8 cellular contexts compared by ENCODE assay signal in the genomic region with DNA sequence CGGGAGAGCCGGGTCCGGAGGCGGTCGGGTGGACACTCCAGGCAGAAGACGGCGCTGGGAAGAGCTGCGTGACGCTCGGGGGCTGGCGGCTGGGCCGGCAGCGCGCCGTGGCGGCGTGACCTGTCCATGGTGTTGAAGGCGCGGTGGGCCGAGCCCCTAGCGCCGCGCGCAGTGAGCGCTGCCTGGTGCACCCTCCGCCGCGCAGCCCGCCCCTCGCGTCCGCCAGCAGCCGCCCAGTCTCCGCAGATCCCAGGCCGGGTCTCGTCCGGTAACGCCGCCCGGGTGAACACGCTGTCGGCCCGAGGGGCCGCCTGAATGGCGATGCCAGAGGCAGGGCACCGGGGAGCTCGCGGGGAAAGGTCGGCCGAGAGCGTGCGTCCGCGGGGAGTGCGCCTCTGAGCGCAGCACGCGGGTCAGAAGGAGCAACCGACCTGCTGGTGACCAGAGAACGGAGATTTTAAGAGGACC. TPM values are rescaled to one million over a fixed set of nuclear protein-coding genes. Genes with fewer than 3 reads are reported as not detected.
A peak's percentile ranks its signal among the peaks of the same experiment; 100 is the strongest.
DNase-seq lines count a peak whose midpoint lies in the region; ATAC-seq, FAIRE-seq and TF ChIP-seq lines count a peak whose summit lies in the region.

No MANE protein-coding gene starts in this region.

- no peak overlapping the region for H2BK20ac ChIP-seq in H1 (ENCODE audit: low read length)

- H2AK5ac ChIP-seq in H1 (ENCODE audit: low read depth, low read length): no peak overlapping the region
- H2AK5ac ChIP-seq in mesenchymal stem cell (ENCODE audit: low read length, severe bottlenecking): no peak overlapping the region

- H3K9ac ChIP-seq in H1 (replicated peaks in 1 of 4; ENCODE audit: extremely low read depth in 1 of 4, low read depth in 3 of 4, low read length in 3 of 4) (peak overlapping the region in 3 of 4 experiments; percentile 10 to 53 (median 16); a peak in 3 of 7 replicates), mesenchymal stem cell (ENCODE audit: low read length) (no peak overlapping the region)

- TF ChIP-seq RAD21 in A549 (conservative IDR thresholded peaks at IDR 0.05 in 1 of 2, IDR thresholded peaks at IDR 0.05 in 1 of 2) (no peak), H1 (IDR thresholded peaks at IDR 0.05 in 1 of 2, conservative IDR thresholded peaks at IDR 0.05 in 1 of 2; ENCODE audit: low read depth in 2 of 2, low read length in 2 of 2) (peak in 1 of 2 experiments; percentile 9; a peak in 1 of 4 replicates)

- peak overlapping the region; percentile 41 for H4K8ac ChIP-seq in H1 (ENCODE audit: extremely low read depth, insufficient read depth, low read length)
- H4K8ac ChIP-seq in mesenchymal stem cell (ENCODE audit: low read length): no peak overlapping the region

- no peaks in the 10 kb centered on the region for H4K20me1 ChIP-seq in H1 (replicated peaks in 1 of 2; ENCODE audit: control insufficient read depth in 1 of 2, insufficient read depth in 2 of 2, low read length in 2 of 2)

- H3K79me2 ChIP-seq in H1 (ENCODE audit: control insufficient read depth in 1 of 2, insufficient read depth in 2 of 2, low read length in 2 of 2): peaks cover 0 to 36% of the 10 kb centered on the region in 2 experiments; a peak in 2 of 4 replicates

- H3K4me2 ChIP-seq in A549 (peak overlapping the region; percentile 99), H1 (ENCODE audit: insufficient read depth in 1 of 2, low read depth in 2 of 2, low read length in 2 of 2) (peak overlapping the region; percentile 92 to 99), mesenchymal stem cell (ENCODE audit: low read length, poor library complexity, severe bottlenecking) (peak overlapping the region; percentile 100)

- H3K27ac Mint-ChIP-seq in T-helper 17 cell: no peak overlapping the region

- DNase-seq in A549 (ENCODE audit: low read depth in 1 of 2, low spot score in 1 of 2): peak; percentile 20 to 51
- no peak for DNase-seq in T-helper 17 cell
- DNase-seq in H1 (ENCODE audit: low read depth in 1 of 2, low spot score in 2 of 2): no peak
- DNase-seq in mesenchymal stem cell: peak; percentile 50
- no peak for DNase-seq in tibial artery

- no peak overlapping the region for H3K56ac ChIP-seq in H1 (replicated peaks; ENCODE audit: insufficient read length, low read depth, low read length)

- H3K4ac ChIP-seq in H1 (replicated peaks; ENCODE audit: insufficient read length, low read depth, low read length) (no peak overlapping the region), mesenchymal stem cell (ENCODE audit: low read depth in 1 of 2, low read length in 2 of 2) (no peak overlapping the region)

- ATAC-seq in A549 (peak; percentile 80 to 83), GM18498 (IDR thresholded peaks at IDR 0.05; ENCODE audit: unreplicated experiment) (peak; percentile 36), T-helper 17 cell (peak; percentile 63), GM18505 (IDR thresholded peaks at IDR 0.05; ENCODE audit: unreplicated experiment) (no peak), HG02840 (IDR thresholded peaks at IDR 0.05; ENCODE audit: low FRiP score, unreplicated experiment) (no peak)

- no peak for TF ChIP-seq EP300 in A549 (IDR thresholded peaks at IDR 0.05)
- no peak for TF ChIP-seq EP300 in H1 (IDR thresholded peaks at IDR 0.05; ENCODE audit: borderline replicate concordance in 1 of 2, low read depth in 2 of 2, low read length in 2 of 2)

- H3K23me2 ChIP-seq in H1 (ENCODE audit: low read depth, low read length): peaks cover 25% of the 10 kb centered on the region

- H3K18ac ChIP-seq in H1 (ENCODE audit: extremely low read depth, low read length) (0 out of 2 replicates have a peak overlapping the region, but pooled peaks have one; percentile 35), mesenchymal stem cell (ENCODE audit: low read depth in 1 of 2, low read length in 2 of 2) (no peak overlapping the region)

- H3K14ac ChIP-seq in H1 (ENCODE audit: insufficient read length) (no peak overlapping the region), mesenchymal stem cell (ENCODE audit: low read length in 2 of 2) (no peak overlapping the region)

- H3K4me1 Mint-ChIP-seq in T-helper 17 cell: peaks cover 27% of the 10 kb centered on the region

- H2AFZ ChIP-seq in H1 (ENCODE audit: low read length) (no peak overlapping the region; the same call in 1 of the 2 replicates), mesenchymal stem cell (ENCODE audit: low read depth, low read length) (peak overlapping the region; percentile 68)

- no peak overlapping the region for H2BK15ac ChIP-seq in H1 (ENCODE audit: low read length)
- no peak overlapping the region for H2BK15ac ChIP-seq in mesenchymal stem cell (ENCODE audit: low read depth, poor library complexity, severe bottlenecking)

- 0% methylated on average over 4 of the region's 60 CpGs for WGBS in A549 (ENCODE audit: missing lambda C conversion rate)
- 2% methylated on average over 53 of the region's 60 CpGs; no CpG with 5 or more reads in 1 of the 2 experiments for WGBS in H1 (ENCODE audit: extremely low coverage in 1 of 2, insufficient coverage in 1 of 2, insufficient read length in 1 of 2, insufficient replicate concordance in 2 of 2, low coverage in 1 of 2, low lambda C conversion rate in 2 of 2, missing lambda C conversion rate in 1 of 2), 2 experiments
- WGBS in mesenchymal stem cell: under 1% methylated on average over 49 of the region's 60 CpGs

- H3K36me3 Mint-ChIP-seq in T-helper 17 cell (ENCODE audit: low read depth): peaks cover 4% of the 10 kb centered on the region

- TF ChIP-seq POLR2A in A549 (IDR thresholded peaks at IDR 0.05; ENCODE audit: low read length): no peak
- no peak; a peak in 1 of 3 replicates for TF ChIP-seq POLR2A in H1 (IDR thresholded peaks at IDR 0.05; ENCODE audit: control extremely low read depth in 1 of 2, low read depth in 2 of 2, low read length in 2 of 2)
- no peak for TF ChIP-seq POLR2A in GM18505 (IDR thresholded peaks at IDR 0.05; ENCODE audit: borderline replicate concordance, extremely low read depth, insufficient read depth, insufficient read length)

- POLR2A ChIA-PET in A549 (lab: Yijun Ruan, JAX): interaction anchor here (2.8 kb wide), 1 partner anchor 59 kb away, joined by 14 read pairs; the partner anchor contains the start of gene MRPS33
- POLR2A ChIA-PET in H1 (lab: Charles Lee; ENCODE audit: partially characterized antibody): interaction anchor here (0.6 to 4.0 kb wide), 6 partner anchors 9 to 649 kb away, joined by 3 to 19 read pairs (median 4); partner anchors contain the start of gene MRPS33

- H3K36me3 ChIP-seq in H1 (ENCODE audit: control insufficient read depth in 2 of 4, insufficient read depth in 4 of 4, low read length in 3 of 4) (no peaks in the 10 kb centered on the region), mesenchymal stem cell (ENCODE audit: control insufficient read depth in 1 of 2, insufficient read depth in 2 of 2, low read depth in 1 of 2, low read length in 2 of 2) (no peaks in the 10 kb centered on the region), tibial artery (no peaks in the 10 kb centered on the region)

- FAIRE-seq in A549 (lab: Jason Lieb, UNC) (no peak), H1 (lab: Jason Lieb, UNC) (no peak)

- intact Hi-C loops in tibial artery (cut with DNase I; ENCODE audit: low total_unique reads): no loop called here

- H3K27ac ChIP-seq in A549 (peak overlapping the region; percentile 1 to 75; a peak in 4 of 6 replicates), H1 (ENCODE audit: low read depth, low read length) (no peak overlapping the region), mesenchymal stem cell (ENCODE audit: low read length, poor library complexity, severe bottlenecking) (no peak overlapping the region), tibial artery (no peak overlapping the region)

- H3K4me3 ChIP-seq in A549 (peak overlapping the region; percentile 65), H1 (ENCODE audit: extremely low read depth in 1 of 4, insufficient read depth in 2 of 4, low read depth in 3 of 4, low read length in 4 of 4) (peak overlapping the region; percentile 62 to 86 (median 67)), mesenchymal stem cell (ENCODE audit: insufficient read depth in 1 of 2, low read depth in 1 of 2, low read length in 2 of 2) (peak overlapping the region; percentile 76 to 78), tibial artery (peak overlapping the region; percentile 43 to 58)

- TF ChIP-seq CTCF in A549 (IDR thresholded peaks at IDR 0.05) (no peak), H1 (IDR thresholded peaks at IDR 0.05; ENCODE audit: control extremely low read depth in 1 of 3, insufficient read depth in 1 of 3, low read depth in 1 of 3, low read length in 3 of 3) (no peak), tibial artery (IDR thresholded peaks at IDR 0.05) (no peak)

- no peaks in the 10 kb centered on the region for H3K79me1 ChIP-seq in H1 (ENCODE audit: low read depth, low read length)
- peaks cover 6% of the 10 kb centered on the region for H3K79me1 ChIP-seq in mesenchymal stem cell (replicated peaks; ENCODE audit: low read length, poor library complexity, severe bottlenecking)

- H2BK5ac ChIP-seq in H1 (ENCODE audit: low read depth, low read length) (no peak overlapping the region), mesenchymal stem cell (ENCODE audit: low read depth, low read length, poor library complexity, severe bottlenecking) (no peak overlapping the region)

- H3K9me3 ChIP-seq in A549 (no peaks in the 10 kb centered on the region), T-helper 17 cell (ENCODE audit: control insufficient read depth, low read length, poor library complexity, severe bottlenecking) (no peaks in the 10 kb centered on the region), H1 (ENCODE audit: insufficient read depth in 2 of 2, low read depth in 1 of 2, low read length in 1 of 2) (no peaks in the 10 kb centered on the region), mesenchymal stem cell (ENCODE audit: control insufficient read depth, low read length) (no peaks in the 10 kb centered on the region), tibial artery (no peaks in the 10 kb centered on the region)

- peak overlapping the region; percentile 91 for H3K4me3 Mint-ChIP-seq in T-helper 17 cell

- H4K5ac ChIP-seq in H1 (ENCODE audit: insufficient read length, low read depth, low read length): no peak overlapping the region

- H3K4me1 ChIP-seq in A549 (peaks cover 13% of the 10 kb centered on the region; the same call in 2 of the 3 replicates), H1 (replicated peaks in 1 of 4; ENCODE audit: control insufficient read depth in 3 of 4, insufficient read depth in 4 of 4, low read length in 3 of 4) (peaks cover 2 to 7% (median 4%) of the 10 kb centered on the region in 4 experiments; a peak in 5 of 7 replicates), mesenchymal stem cell (ENCODE audit: control insufficient read depth, insufficient read depth, low read depth, low read length) (peaks cover 31% of the 10 kb centered on the region), tibial artery (peaks cover 0 to 42% (median 39%) of the 10 kb centered on the region in 4 donors)

- H3K27me3 ChIP-seq in H1 (replicated peaks in 1 of 4; ENCODE audit: control insufficient read depth in 3 of 4, extremely low read depth in 1 of 4, insufficient read depth in 3 of 4, low read length in 3 of 4): peaks cover 0 to 19% (median 10%) of the 10 kb centered on the region in 4 experiments; a peak in 5 of 7 replicates
- peaks cover 17 to 74% of the 10 kb centered on the region in 2 experiments for H3K27me3 ChIP-seq in mesenchymal stem cell (ENCODE audit: control insufficient read depth in 1 of 2, insufficient read depth in 1 of 2, low read length in 2 of 2)
- H3K27me3 ChIP-seq in tibial artery: peaks cover 0 to 67% of the 10 kb centered on the region in 2 donors

- H2BK120ac ChIP-seq in H1 (replicated peaks; ENCODE audit: low read depth, low read length): no peak overlapping the region
- H2BK120ac ChIP-seq in mesenchymal stem cell (ENCODE audit: low read depth, low read length): no peak overlapping the region

- CTCF ChIA-PET in A549 (lab: Yijun Ruan, JAX) (interaction anchor here (0.6 to 1.7 kb wide), 4 partner anchors 12 to 632 kb away, joined by 3 to 7 read pairs (median 3); no protein-coding TSS in a partner anchor), H1 (lab: Charles Lee; ENCODE audit: partially characterized antibody) (interaction anchor here (0.7 to 2.3 kb wide), 5 partner anchors 46 to 462 kb away, joined by 3 to 24 read pairs (median 3); no protein-coding TSS in a partner anchor)

- peaks cover 25% of the 10 kb centered on the region for H3K27me3 Mint-ChIP-seq in T-helper 17 cell

- H4K91ac ChIP-seq in H1 (replicated peaks; ENCODE audit: insufficient read length, low read length): no peak overlapping the region
- H4K91ac ChIP-seq in mesenchymal stem cell (ENCODE audit: low read length): no peak overlapping the region

- H2BK12ac ChIP-seq in H1 (ENCODE audit: low read depth, low read length) (no peak overlapping the region; the same call in 1 of the 2 replicates), mesenchymal stem cell (ENCODE audit: low read length in 2 of 2) (no peak overlapping the region)

- H3K23ac ChIP-seq in H1 (ENCODE audit: insufficient read length): no peak overlapping the region
- H3K23ac ChIP-seq in mesenchymal stem cell (ENCODE audit: low read length in 2 of 2): peak overlapping the region in 1 of 2 experiments; percentile 59

RNA-seq across cellular contexts. Expression of gene TMEM178B, which starts 0.7 kb away (rescaled TPM):
- polyA plus RNA-seq in A549 (2011; rRNA removed) (0.93 and 1.1 TPM in 2 replicates), A549 (2017; fragmentation: RNase III; extraction: RNeasy Plus Mini Kit Qiagen cat#74134 plus additional on column Dnase treatment) (0.84 to 1.1 TPM (median 0.88 TPM) in 3 replicates), H1 (2011; rRNA removed) (4.4 and 5.3 TPM in 2 replicates)
- 0.21 and 0.28 TPM in 2 replicates for polyA plus RNA-seq in A549 (2012; cell fraction: cytosol; rRNA removed)
- 0.68 and 0.72 TPM in 2 replicates for polyA plus RNA-seq in A549 (2012; cell fraction: nucleus; rRNA removed)
- polyA minus RNA-seq in A549 (2011; rRNA and poly(A)+ RNA removed): 1.9 TPM in 2 replicates
- total RNA-seq in T-helper 17 cell: under 1 TPM; 0.90 to 0.96 TPM
- total RNA-seq in H1 (2021; fragmentation: NEBNext Ultra II Directional; extraction: Animal tissue kit (Norgen Biotek cat#: 25700)): 15.8 and 18.1 TPM in 2 replicates
- 4.7 TPM for polyA plus RNA-seq in H1 (2011; cell fraction: cytosol; rRNA removed)
- 16.0 TPM for polyA plus RNA-seq in H1 (2011; cell fraction: nucleus; rRNA removed)
- polyA plus RNA-seq in H1 (2012, experiment 1 of 2): 4.6 to 7.5 TPM (median 6.3 TPM) in 4 replicates
- polyA plus RNA-seq in H1 (2012, experiment 2 of 2): 0.68 TPM
- 6.8 TPM for polyA plus RNA-seq in H1 (2013, experiment 1 of 2)
- 7.1 TPM for polyA plus RNA-seq in H1 (2013, experiment 2 of 2)
- 16.3 and 19.1 TPM in 2 replicates for polyA minus RNA-seq in H1 (2011; rRNA and poly(A)+ RNA removed)
- 8.8 TPM for polyA minus RNA-seq in H1 (2011; cell fraction: cytosol; rRNA and poly(A)+ RNA removed)
- polyA minus RNA-seq in H1 (2011; cell fraction: nucleus; rRNA and poly(A)+ RNA removed): 43.7 TPM
- polyA plus RNA-seq in mesenchymal stem cell (2013, experiment 1 of 2): 0.06 TPM
- polyA plus RNA-seq in mesenchymal stem cell (2013, experiment 2 of 2): 0.08 TPM

RNA-seq across cellular contexts. Expression of gene MRPS33, which starts 58.5 kb away (rescaled TPM):
- polyA plus RNA-seq in A549 (2011; rRNA removed) (174 and 186 TPM in 2 replicates), A549 (2017; fragmentation: RNase III; extraction: RNeasy Plus Mini Kit Qiagen cat#74134 plus additional on column Dnase treatment) (120 to 132 TPM (median 125 TPM) in 3 replicates), H1 (2011; rRNA removed) (11.8 and 22.9 TPM in 2 replicates)
- 51.8 and 61.1 TPM in 2 replicates for polyA plus RNA-seq in A549 (2012; cell fraction: cytosol; rRNA removed)
- polyA plus RNA-seq in A549 (2012; cell fraction: nucleus; rRNA removed): 7.5 and 11.8 TPM in 2 replicates
- 17.2 and 25.7 TPM in 2 replicates for polyA minus RNA-seq in A549 (2011; rRNA and poly(A)+ RNA removed)
- 10 to 100 TPM; 23.7 to 30.6 TPM for total RNA-seq in T-helper 17 cell
- 62.6 and 66.4 TPM in 2 replicates for total RNA-seq in H1 (2021; fragmentation: NEBNext Ultra II Directional; extraction: Animal tissue kit (Norgen Biotek cat#: 25700))
- polyA plus RNA-seq in H1 (2011; cell fraction: cytosol; rRNA removed): 37.4 TPM
- polyA plus RNA-seq in H1 (2011; cell fraction: nucleus; rRNA removed): 22.2 TPM
- 73.9 to 130 TPM (median 91.0 TPM) in 4 replicates for polyA plus RNA-seq in H1 (2012, experiment 1 of 2)
- 27.8 TPM for polyA plus RNA-seq in H1 (2012, experiment 2 of 2)
- 99.0 TPM for polyA plus RNA-seq in H1 (2013, experiment 1 of 2)
- 102 TPM for polyA plus RNA-seq in H1 (2013, experiment 2 of 2)
- 20.6 and 28.8 TPM in 2 replicates for polyA minus RNA-seq in H1 (2011; rRNA and poly(A)+ RNA removed)
- polyA minus RNA-seq in H1 (2011; cell fraction: cytosol; rRNA and poly(A)+ RNA removed): 11.7 TPM
- 13.3 TPM for polyA minus RNA-seq in H1 (2011; cell fraction: nucleus; rRNA and poly(A)+ RNA removed)
- 83.2 TPM for polyA plus RNA-seq in mesenchymal stem cell (2013, experiment 1 of 2)
- 84.1 TPM for polyA plus RNA-seq in mesenchymal stem cell (2013, experiment 2 of 2)

Comparison
In these comparisons a context has a peak if more than half of its experiments do, and no peak if none do; other contexts are left out.
1. ATAC-seq: peak in A549 (2 of 2), GM18498 (single experiment) and T-helper 17 cell (single experiment); none in GM18505 (single experiment) and HG02840 (single experiment).
2. DNase-seq: peak in A549 (2 of 2) and mesenchymal stem cell (single experiment); none in T-helper 17 cell (0 of 3), H1 (0 of 2) and tibial artery (0 of 2).
3. H3K27ac ChIP-seq: peak in A549 (2 of 2); none in H1 (single experiment), mesenchymal stem cell (single experiment) and tibial artery (0 of 2).
4. Of the 18 proteins assayed by ChIP-seq in both H1 and A549: peak only in H1: E2F6 and PHF8; only in A549: none; in both: none; in neither: 14; mixed calls (peak in some experiments, not most) for 2.
5. Peak in every context shown above with its lines, with median percentiles within 50 percentile points of each other: H3K4me2 ChIP-seq and H3K4me3 ChIP-seq.